22 cellular contexts compared by ENCODE assay signal in the genomic region with DNA sequence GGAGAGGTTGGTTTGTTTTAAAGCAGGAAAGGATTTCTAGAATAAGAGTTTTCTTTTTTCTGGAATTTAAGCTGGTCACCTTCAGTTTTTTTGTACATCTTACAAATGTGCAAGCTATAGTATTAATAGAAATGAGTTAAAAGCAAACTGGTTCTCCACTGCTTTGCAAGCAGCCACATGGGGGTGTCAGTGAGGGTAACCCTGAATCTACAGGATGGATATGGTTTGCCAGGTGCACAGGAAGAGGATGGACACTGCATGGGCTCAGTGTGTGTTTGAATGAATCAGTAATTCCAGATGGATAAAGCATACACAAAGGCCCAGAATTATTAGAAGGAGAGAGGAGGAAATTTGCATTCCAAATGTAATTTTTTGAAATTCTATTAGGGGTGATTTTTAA.
DNase-seq lines count a peak whose midpoint lies in the region; ATAC-seq and TF ChIP-seq lines count a peak whose summit lies in the region.
"Had no signal": no experiment of that assay in that cellular context is flagged by ENCODE, and none has a peak within 500 bp of the region (broad histone marks: within the 10 kb centered on the region; RNA-seq: fewer than 3 reads in every experiment).

No MANE protein-coding gene starts in this region.

- H3K9me2 ChIP-seq in Karpas-422 (replicated peaks; ENCODE audit: insufficient read depth, low read length) = no peaks in the 10 kb centered on the region

- no peak overlapping the region for H3K4me2 ChIP-seq in Karpas-422 (ENCODE audit: low read depth, low read length, poor library complexity, severe bottlenecking)

- no peaks in the 10 kb centered on the region for H3K27me3 ChIP-seq in Karpas-422 (ENCODE audit: low read length)
- H3K27me3 ChIP-seq in gastrocnemius medialis = no peaks in the 10 kb centered on the region
- no peaks in the 10 kb centered on the region for H3K27me3 ChIP-seq in esophagus squamous epithelium
- H3K27me3 ChIP-seq: heart left ventricle, tibial artery had no signal

- TF ChIP-seq POLR2A in gastrocnemius medialis (IDR thresholded peaks at IDR 0.05) = no peak
- TF ChIP-seq POLR2A in esophagus squamous epithelium (IDR thresholded peaks at IDR 0.05) = no peak

- H3K9me3 ChIP-seq in Karpas-422 (ENCODE audit: low read length) (no peaks in the 10 kb centered on the region), gastrocnemius medialis (no peaks in the 10 kb centered on the region), esophagus squamous epithelium (no peaks in the 10 kb centered on the region)
- H3K9me3 ChIP-seq: heart left ventricle, tibial artery had no signal

- ATAC-seq in gastrocnemius medialis = no peak
- no peak for ATAC-seq in GM19328 (IDR thresholded peaks at IDR 0.05; ENCODE audit: unreplicated experiment)
- no peak for ATAC-seq in GM19035 (IDR thresholded peaks at IDR 0.05; ENCODE audit: unreplicated experiment)
- ATAC-seq: CD8-positive, alpha-beta T cell; heart left ventricle; naive thymus-derived CD4-positive, alpha-beta T cell had no signal

- no peak overlapping the region for H3K9ac ChIP-seq in Karpas-422 (ENCODE audit: low read length)
- H3K9ac ChIP-seq: GM23248 had no signal

- TF ChIP-seq CTCF in gastrocnemius medialis (IDR thresholded peaks at IDR 0.05 in 4 of 5, conservative IDR thresholded peaks at IDR 0.05 in 1 of 5) (no peak), esophagus squamous epithelium (IDR thresholded peaks at IDR 0.05) (no peak)

- intact Hi-C loops in gastrocnemius medialis (cut with DNase I; ENCODE audit: low total_unique reads) = no loop called here
- intact Hi-C loops in esophagus squamous epithelium (cut with DNase I) = no loop called here

- H3K4me3 ChIP-seq in Karpas-422 (ENCODE audit: low read length) = no peak overlapping the region
- no peak overlapping the region for H3K4me3 ChIP-seq in gastrocnemius medialis
- H3K4me3 ChIP-seq in esophagus squamous epithelium = no peak overlapping the region
- H3K4me3 ChIP-seq: GM23248, heart left ventricle, SK-N-MC, tibial artery had no signal

- peak; percentile 16 for DNase-seq in COR-L47 (lab: John Stamatoyannopoulos, UW)
- DNase-seq in Karpas-422 = peak; percentile 54
- peak; percentile 49 for DNase-seq in cerebellum (ENCODE audit: low spot score)
- no peak for DNase-seq in gastrocnemius medialis
- DNase-seq in esophagus squamous epithelium (lab: John Stamatoyannopoulos, UW) = no peak
- DNase-seq: activated CD4-positive, alpha-beta T cell treated with anti-CD3 and anti-CD28 coated beads for 48 hours; CD8-positive, alpha-beta T cell; DMS153; GF-D8; GM23248; heart left ventricle; KG1; naive thymus-derived CD4-positive, alpha-beta T cell; NCI-H1436 treated with DMSO at 0.1 percent for 48 hours; NCI-H524; stimulated activated CD4-positive, alpha-beta T cell treated with anti-CD3 and anti-CD28 coated beads, Interleukin-4, amount 100 ng/mL, for 24 hours; T-helper 2 cell; tibial artery had no signal

- no peak overlapping the region for H2AFZ ChIP-seq in Karpas-422 (ENCODE audit: low read length)
- H2AFZ ChIP-seq: GM23248 had no signal

- peaks cover 86% of the 10 kb centered on the region for H3K36me3 ChIP-seq in Karpas-422 (ENCODE audit: insufficient read depth, low read length)
- peaks cover 0 to 65% of the 10 kb centered on the region in 2 donors for H3K36me3 ChIP-seq in gastrocnemius medialis
- peaks cover 0 to 71% (median 5%) of the 10 kb centered on the region in 3 donors for H3K36me3 ChIP-seq in esophagus squamous epithelium

- in situ Hi-C loops in gastrocnemius medialis (cut with MboI; ENCODE audit: low sequenced_read_pairs in 4 of 4) = loop anchor here in 3 of 4 donors (25.0 kb wide), 1 partner anchor 268 kb away; no protein-coding TSS in a partner anchor

- H3K4me1 ChIP-seq in Karpas-422 (ENCODE audit: low read length) = peaks cover 44% of the 10 kb centered on the region
- peaks cover 16 to 22% of the 10 kb centered on the region in 2 donors for H3K4me1 ChIP-seq in gastrocnemius medialis
- no peaks in the 10 kb centered on the region for H3K4me1 ChIP-seq in esophagus squamous epithelium

- H4K20me1 ChIP-seq in Karpas-422 (ENCODE audit: insufficient read depth, low read depth, low read length) = peaks cover 3% of the 10 kb centered on the region; the same call in 1 of the 2 replicates

- peak overlapping the region; percentile 62 for H3K27ac ChIP-seq in Karpas-422 (ENCODE audit: low read length)
- H3K27ac ChIP-seq in gastrocnemius medialis = peak overlapping the region; percentile 74 to 83 (median 78)
- no peak overlapping the region for H3K27ac ChIP-seq in esophagus squamous epithelium
- H3K27ac ChIP-seq: GM23248, RWPE1, SK-N-MC, tibial artery had no signal

- H3K79me2 ChIP-seq in Karpas-422 (ENCODE audit: low read length) = peaks cover 82% of the 10 kb centered on the region

Comparison
In these comparisons a context has a peak if more than half of its experiments do, and no peak if none do; other contexts are left out.
1. DNase-seq: peak in COR-L47 (single experiment), Karpas-422 (single experiment) and cerebellum (single experiment); none in gastrocnemius medialis (0 of 2) and esophagus squamous epithelium (single experiment).
2. H3K27ac ChIP-seq: peak in Karpas-422 (single experiment) and gastrocnemius medialis (4 of 4); none in esophagus squamous epithelium (0 of 4).